In genomic region chr2:96984300-96984699, GRCh38 we compare ENCODE assay signal across 20 cellular contexts. TPM values are rescaled to one million over a fixed set of nuclear protein-coding genes. Genes with fewer than 3 reads are reported as not detected.
A peak's percentile ranks its signal among the peaks of the same experiment; 100 is the strongest.
DNase-seq lines count a peak whose midpoint lies in the region; ATAC-seq and TF ChIP-seq lines count a peak whose summit lies in the region.
"Had no signal": no experiment of that assay in that cellular context is flagged by ENCODE, and none has a peak within 500 bp of the region (broad histone marks: within the 10 kb centered on the region; RNA-seq: fewer than 3 reads in every experiment).

No MANE protein-coding gene starts in this region.

- H3K9ac ChIP-seq in H9 (ENCODE audit: extremely low read depth, insufficient read length, low read length) (no peak overlapping the region), smooth muscle cell (ENCODE audit: low read depth) (no peak overlapping the region)
- H3K9ac ChIP-seq: BLaER1 had no signal

- DNase-seq in AG20443 (ENCODE audit: low spot score) (peak; percentile 7), H9 (no peak), foreskin melanocyte (peak; percentile 46), osteoblast (ENCODE audit: insufficient read length, low spot score, missing footprints) (peak; percentile 76), smooth muscle cell (lab: John Stamatoyannopoulos, UW; ENCODE audit: unreplicated experiment) (no peak), brain microvascular endothelial cell (no peak), mucosa of gallbladder (ENCODE audit: low spot score) (no peak)
- DNase-seq: AML-193; Caco-2; CD8-positive, alpha-beta memory T cell; DND-41; GF-D8; IMR-90; KG1 had no signal

- H3K4ac ChIP-seq in H9 (ENCODE audit: low read depth, low read length), result no peak overlapping the region

- H2BK120ac ChIP-seq in H9 (ENCODE audit: low read depth, low read length, poor library complexity, severe bottlenecking), result no peak overlapping the region

- no peaks in the 10 kb centered on the region; a peak in 1 of 5 replicates for H3K9me3 Mint-ChIP-seq in H9
- H3K9me3 Mint-ChIP-seq: CD8-positive, alpha-beta memory T cell had no signal

- H3K27me3 Mint-ChIP-seq in H9 (ENCODE audit: low read depth), result no peaks in the 10 kb centered on the region

- no peak overlapping the region for H3K56ac ChIP-seq in H9 (ENCODE audit: insufficient read length, low read depth, low read length)

- no peaks in the 10 kb centered on the region for H3K79me2 ChIP-seq in H9 (ENCODE audit: insufficient read depth, low read length)
- no peaks in the 10 kb centered on the region for H3K79me2 ChIP-seq in osteoblast (ENCODE audit: insufficient read depth, low read length)
- no peaks in the 10 kb centered on the region for H3K79me2 ChIP-seq in smooth muscle cell (ENCODE audit: low read depth)

- no peaks in the 10 kb centered on the region for H3K9me3 ChIP-seq in H9 (ENCODE audit: control insufficient read depth, low read depth, low read length)
- no peaks in the 10 kb centered on the region for H3K9me3 ChIP-seq in osteoblast (ENCODE audit: low read depth, low read length)
- H3K9me3 ChIP-seq in smooth muscle cell (replicated peaks; ENCODE audit: low read depth), result no peaks in the 10 kb centered on the region
- H3K9me3 ChIP-seq: BLaER1, Caco-2 had no signal

- no peaks in the 10 kb centered on the region for H3K27me3 ChIP-seq in H9 (ENCODE audit: insufficient read depth, low read length)
- peaks cover 22% of the 10 kb centered on the region for H3K27me3 ChIP-seq in osteoblast (ENCODE audit: insufficient read depth, low read length)
- no peaks in the 10 kb centered on the region for H3K27me3 ChIP-seq in smooth muscle cell (ENCODE audit: low read depth)
- peaks cover 2% of the 10 kb centered on the region for H3K27me3 ChIP-seq in brain microvascular endothelial cell (replicated peaks)
- H3K27me3 ChIP-seq: BLaER1 had no signal

- in situ Hi-C loops in brain microvascular endothelial cell (cut with HindIII; ENCODE audit: low pct_ligation_motif_present, low sequenced_read_pairs), result no loop called here

- H2AFZ ChIP-seq in H9 (ENCODE audit: low read length) (peak overlapping the region; percentile 60), osteoblast (ENCODE audit: low read length) (no peak overlapping the region), smooth muscle cell (ENCODE audit: low read depth) (no peak overlapping the region)

- WGBS in H9 (ENCODE audit: extremely low coverage, insufficient read length, low lambda C conversion rate), result no CpG with 5 or more reads among the region's 2 CpGs
- WGBS in smooth muscle cell (ENCODE audit: low lambda C conversion rate), result 88% methylated on average over 2 of the region's 2 CpGs

- no peaks in the 10 kb centered on the region for H3K23me2 ChIP-seq in H9 (ENCODE audit: insufficient read length, low read depth, low read length, poor library complexity, severe bottlenecking)

- H3K23ac ChIP-seq in H9 (ENCODE audit: insufficient read length, low read depth, low read length), result no peak overlapping the region

- no peak overlapping the region for H3K18ac ChIP-seq in H9 (ENCODE audit: insufficient read length, low read depth, low read length)

- no peak overlapping the region for H2AK5ac ChIP-seq in H9 (ENCODE audit: insufficient read length, low read length)

- H2BK20ac ChIP-seq in H9 (ENCODE audit: low read depth, low read length, poor library complexity, severe bottlenecking), result no peak overlapping the region

- no peaks in the 10 kb centered on the region for H4K20me1 ChIP-seq in H9 (ENCODE audit: control insufficient read depth, insufficient read depth, insufficient read length)
- H4K20me1 ChIP-seq in osteoblast (ENCODE audit: insufficient read depth, low read length), result no peaks in the 10 kb centered on the region
- H4K20me1 ChIP-seq in smooth muscle cell (ENCODE audit: low read depth), result no peaks in the 10 kb centered on the region
- H4K20me1 ChIP-seq: BLaER1 had no signal

- no peak overlapping the region for H2BK5ac ChIP-seq in H9 (ENCODE audit: insufficient read length, low read length)

- H3K4me1 ChIP-seq in H9 (ENCODE audit: insufficient read depth, low read length) (no peaks in the 10 kb centered on the region; the same call in 1 of the 2 replicates), osteoblast (ENCODE audit: insufficient read depth, low read length) (no peaks in the 10 kb centered on the region), smooth muscle cell (ENCODE audit: low read depth) (no peaks in the 10 kb centered on the region)
- H3K4me1 ChIP-seq: Caco-2 had no signal

- H3K27ac ChIP-seq in H9 (ENCODE audit: insufficient read length, low read depth, low read length) (no peak overlapping the region), osteoblast (ENCODE audit: low read depth, low read length) (no peak overlapping the region), smooth muscle cell (ENCODE audit: low read depth) (no peak overlapping the region), brain microvascular endothelial cell (no peak overlapping the region)
- H3K27ac ChIP-seq: BLaER1 had no signal

- TF ChIP-seq CTCF in H9 (conservative IDR thresholded peaks at IDR 0.05), result no peak
- no peak for TF ChIP-seq CTCF in osteoblast (IDR thresholded peaks at IDR 0.05; ENCODE audit: extremely low read depth, low read depth, low read length)
- TF ChIP-seq CTCF in smooth muscle cell (IDR thresholded peaks at IDR 0.05; ENCODE audit: borderline replicate concordance, insufficient read depth, poor library complexity, severe bottlenecking), result no peak
- no peak for TF ChIP-seq CTCF in brain microvascular endothelial cell (IDR thresholded peaks at IDR 0.05; ENCODE audit: low read depth, low read length, missing control alignments)

- no peaks in the 10 kb centered on the region for H3K79me1 ChIP-seq in H9 (ENCODE audit: insufficient read depth, low read depth, low read length, poor library complexity, severe bottlenecking)

- no peak overlapping the region for H2BK12ac ChIP-seq in H9 (ENCODE audit: insufficient read length, low read depth, low read length)

- H3F3A ChIP-seq in smooth muscle cell (ENCODE audit: low read depth), result no peaks in the 10 kb centered on the region

- H3T11ph ChIP-seq in H9 (ENCODE audit: low read length), result no peak overlapping the region

- H3K4me3 Mint-ChIP-seq in H9, result no peak overlapping the region
- H3K4me3 Mint-ChIP-seq: CD8-positive, alpha-beta memory T cell had no signal

- H3K36me3 Mint-ChIP-seq in H9 (ENCODE audit: insufficient read depth in 1 of 3, low read depth in 3 of 3), result no peaks in the 10 kb centered on the region
- H3K36me3 Mint-ChIP-seq: CD8-positive, alpha-beta memory T cell had no signal

- H4K8ac ChIP-seq in H9 (replicated peaks; ENCODE audit: insufficient read length, low read depth, low read length), result no peak overlapping the region

- no peak overlapping the region for H3K14ac ChIP-seq in H9 (ENCODE audit: insufficient read depth, low read length)

- H4K91ac ChIP-seq in H9 (ENCODE audit: insufficient read length, low read depth, low read length), result no peak overlapping the region

- H3K27ac Mint-ChIP-seq in H9, result peak overlapping the region in 1 of 3 experiments; percentile 48; a peak in 1 of 7 replicates
- H3K27ac Mint-ChIP-seq: CD8-positive, alpha-beta memory T cell had no signal

- ATAC-seq in GM19035 (IDR thresholded peaks at IDR 0.05; ENCODE audit: unreplicated experiment), result no peak
- ATAC-seq: HCT116 had no signal

- no peaks in the 10 kb centered on the region for H3K36me3 ChIP-seq in osteoblast (ENCODE audit: insufficient read depth, low read length)
- H3K36me3 ChIP-seq in smooth muscle cell (ENCODE audit: low read depth), result no peaks in the 10 kb centered on the region
- H3K36me3 ChIP-seq in brain microvascular endothelial cell (replicated peaks), result no peaks in the 10 kb centered on the region
- H3K36me3 ChIP-seq: BLaER1 had no signal

- no peak overlapping the region for H2BK15ac ChIP-seq in H9 (ENCODE audit: low read depth, low read length)

- H3K4me1 Mint-ChIP-seq in H9, result peaks cover 13 to 23% of the 10 kb centered on the region in 2 experiments
- H3K4me1 Mint-ChIP-seq: CD8-positive, alpha-beta memory T cell had no signal

- H3K4me3 ChIP-seq in osteoblast (ENCODE audit: insufficient read depth, low read length) (no peak overlapping the region), smooth muscle cell (no peak overlapping the region), brain microvascular endothelial cell (ENCODE audit: low read depth, low read length) (no peak overlapping the region)
- H3K4me3 ChIP-seq: BLaER1 had no signal

- H3K4me2 ChIP-seq in H9 (ENCODE audit: insufficient read depth, insufficient read length, low read length) (no peak overlapping the region), osteoblast (ENCODE audit: insufficient read depth, low read length) (no peak overlapping the region), smooth muscle cell (no peak overlapping the region)
- H3K4me2 ChIP-seq: BLaER1 had no signal

- H4K5ac ChIP-seq in H9 (ENCODE audit: insufficient read length, low read depth, low read length), result no peak overlapping the region

RNA-seq across cellular contexts. Expression of gene FAM178B, which starts 2.1 kb away (rescaled TPM):
- 0.24 and 0.39 TPM in 2 replicates for total RNA-seq in H9 (2021)
- under 0.01 TPM in 1 of 2 replicates, not detected in the other for total RNA-seq in osteoblast
- 7.9 TPM in 1 of 2 replicates, not detected in the other for total RNA-seq in smooth muscle cell
- polyA plus RNA-seq in smooth muscle cell, result 3.5 and 6.2 TPM in 2 replicates
- total RNA-seq in mucosa of gallbladder, result 0.92 TPM
- total RNA-seq: Caco-2, H4, HT-29, IMR-90 had no signal
- polyA plus RNA-seq: AG04450, IMR-90 had no signal

Comparison
In these comparisons a context has a peak if more than half of its experiments do, and no peak if none do; other contexts are left out.
1. DNase-seq: peak in AG20443 (single experiment), foreskin melanocyte (single experiment) and osteoblast (single experiment); none in H9 (single experiment), smooth muscle cell (single experiment), brain microvascular endothelial cell (single experiment) and mucosa of gallbladder (single experiment).